19 cellular contexts compared by ENCODE assay signal in the genomic region with DNA sequence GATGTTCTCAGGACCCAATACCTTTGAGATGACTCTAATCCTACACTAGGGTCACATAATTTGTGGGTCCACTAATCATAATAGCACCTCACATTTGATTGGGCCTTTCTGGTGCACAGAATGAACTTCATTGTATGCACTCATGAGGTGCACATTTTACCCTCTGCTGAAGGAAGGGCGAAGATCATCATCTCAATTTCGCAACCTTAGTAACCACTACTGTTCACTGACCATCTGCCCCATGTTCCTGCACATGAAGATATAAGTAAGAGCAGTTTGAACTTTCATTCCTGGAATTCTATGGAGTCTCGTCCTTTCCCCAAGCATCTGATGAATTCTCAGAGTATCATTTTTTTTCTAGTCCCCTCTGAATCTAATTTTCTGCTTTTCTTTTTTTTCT. TPM values are rescaled to one million over a fixed set of nuclear protein-coding genes. Genes with fewer than 3 reads are reported as not detected.
DNase-seq lines count a peak whose midpoint lies in the region; ATAC-seq, FAIRE-seq and TF ChIP-seq lines count a peak whose summit lies in the region.
"Had no signal": no experiment of that assay in that cellular context is flagged by ENCODE, and none has a peak within 500 bp of the region (broad histone marks: within the 10 kb centered on the region; RNA-seq: fewer than 3 reads in every experiment).

No MANE protein-coding gene starts in this region.

- H3K36me3 Mint-ChIP-seq in HFFc6 (ENCODE audit: low read depth) (no peaks in the 10 kb centered on the region), MCF 10A (ENCODE audit: insufficient read depth, unreplicated experiment) (no peaks in the 10 kb centered on the region)
- no peaks in the 10 kb centered on the region for H3K36me3 Mint-ChIP-seq in activated T-helper 17 cell treated with anti-CD3 and anti-CD28 coated beads, Interleukin-2, amount 50 U/mL, for 72 hours (ENCODE audit: low read depth)
- H3K36me3 Mint-ChIP-seq: T-cell had no signal

- H3K4me3 Mint-ChIP-seq in HFFc6 (no peak overlapping the region), MCF 10A (ENCODE audit: unreplicated experiment) (no peak overlapping the region)
- no peak overlapping the region for H3K4me3 Mint-ChIP-seq in activated T-helper 17 cell treated with anti-CD3 and anti-CD28 coated beads, Interleukin-2, amount 50 U/mL, for 72 hours
- H3K4me3 Mint-ChIP-seq: B cell; CD4-positive, alpha-beta T cell; T-cell had no signal

- WGBS in GM12878 (ENCODE audit: insufficient coverage, insufficient replicate concordance, low lambda C conversion rate, missing lambda C conversion rate) = 3% methylated on average over 3 of the region's 3 CpGs
- WGBS in esophagus muscularis mucosa = 89% methylated on average over 3 of the region's 3 CpGs

- H3K79me2 ChIP-seq in GM12878 (ENCODE audit: control insufficient read depth, insufficient read depth, low read length) (no peaks in the 10 kb centered on the region), osteoblast (ENCODE audit: insufficient read depth, low read length) (no peaks in the 10 kb centered on the region)

- H4K20me1 ChIP-seq in GM12878 (ENCODE audit: control insufficient read depth, insufficient read depth) (no peaks in the 10 kb centered on the region), osteoblast (ENCODE audit: insufficient read depth, low read length) (no peaks in the 10 kb centered on the region)

- TF ChIP-seq CTCF in HFFc6 (IDR thresholded peaks at IDR 0.05) (no peak), GM12878 (IDR thresholded peaks at IDR 0.05 in 2 of 3, conservative IDR thresholded peaks at IDR 0.05 in 1 of 3; ENCODE audit: control insufficient read depth in 2 of 3, extremely low read depth in 1 of 3, insufficient read depth in 1 of 3, low read depth in 3 of 3, low read length in 3 of 3) (no peak), osteoblast (IDR thresholded peaks at IDR 0.05; ENCODE audit: extremely low read depth, low read depth, low read length) (no peak), GM20000 (IDR thresholded peaks at IDR 0.05; ENCODE audit: extremely low read depth, missing control alignments) (no peak), MCF 10A (IDR thresholded peaks at IDR 0.05; ENCODE audit: unreplicated experiment) (no peak), esophagus muscularis mucosa (IDR thresholded peaks at IDR 0.05) (no peak)

- no peaks in the 10 kb centered on the region; the same call in 1 of the 2 replicates for H3K27me3 Mint-ChIP-seq in HFFc6 (ENCODE audit: insufficient read depth)
- no peaks in the 10 kb centered on the region for H3K27me3 Mint-ChIP-seq in MCF 10A (ENCODE audit: insufficient read depth, unreplicated experiment)
- peaks cover 51% of the 10 kb centered on the region for H3K27me3 Mint-ChIP-seq in activated T-helper 17 cell treated with anti-CD3 and anti-CD28 coated beads, Interleukin-2, amount 50 U/mL, for 72 hours

- DNase-seq in EH (ENCODE audit: low read depth) = peak; percentile 75
- no peak for DNase-seq in HFFc6
- DNase-seq in GM12878 (ENCODE audit: low read depth, low spot score) = no peak
- DNase-seq in osteoblast (ENCODE audit: insufficient read length, low spot score, missing footprints) = peak; percentile 42
- no peak for DNase-seq in GM20000 (ENCODE audit: low spot score)
- DNase-seq in MCF 10A (ENCODE audit: unreplicated experiment) = no peak
- no peak for DNase-seq in esophagus muscularis mucosa (ENCODE audit: extremely low spot score)
- DNase-seq: CD4-positive, alpha-beta T cell; NCI-H1048; NCI-H2081 treated with DMSO at 0.1 percent for 48 hours; NCI-H510A; NCI-H82; PC-9; T-cell had no signal

- TF ChIP-seq POLR2A in GM12878 (IDR thresholded peaks at IDR 0.05; ENCODE audit: low read depth, low read length) (no peak), esophagus muscularis mucosa (IDR thresholded peaks at IDR 0.05; ENCODE audit: low read depth) (no peak)

- H3K27ac Mint-ChIP-seq in HFFc6 = peak overlapping the region; percentile 36; the same call in 1 of the 2 replicates
- no peak overlapping the region for H3K27ac Mint-ChIP-seq in MCF 10A (ENCODE audit: low read depth, unreplicated experiment)
- no peak overlapping the region for H3K27ac Mint-ChIP-seq in activated T-helper 17 cell treated with anti-CD3 and anti-CD28 coated beads, Interleukin-2, amount 50 U/mL, for 72 hours
- H3K27ac Mint-ChIP-seq: B cell; CD4-positive, alpha-beta T cell; T-cell had no signal

- BruUV-seq in GM12878 (replicated peaks; lab: Mats Ljungman, UMichigan) (no TSS peak), MCF 10A (replicated peaks; lab: Mats Ljungman, UMichigan) (no TSS peak)

- POLR2A ChIA-PET in GM12878 (lab: Charles Lee) = no interaction called here
- POLR2A ChIA-PET in MCF 10A (lab: Yijun Ruan, JAX) = no interaction called here

- CTCF ChIA-PET in GM12878 (lab: Yijun Ruan, JAX) (no interaction called here), MCF 10A (lab: Yijun Ruan, JAX) (interaction anchor here (0.6 kb wide), 1 partner anchor 94 kb away, joined by 7 read pairs; no protein-coding TSS in a partner anchor)

- no peaks in the 10 kb centered on the region for H3K4me1 ChIP-seq in GM12878 (ENCODE audit: control insufficient read depth, insufficient read depth, low read length)
- H3K4me1 ChIP-seq in osteoblast (ENCODE audit: insufficient read depth, low read length) = peaks cover 7% of the 10 kb centered on the region
- H3K4me1 ChIP-seq in esophagus muscularis mucosa = peaks cover 0 to 7% (median 3%) of the 10 kb centered on the region in 4 donors

- in situ Hi-C loops in GM12878 (cut with MboI) = no loop called here

- FAIRE-seq in GM12878 (lab: Jason Lieb, UNC) = peak; percentile 27
- FAIRE-seq: GM12891, GM18507, H54 had no signal

- H3K27me3 ChIP-seq in GM12878 (replicated peaks in 1 of 2; ENCODE audit: control insufficient read depth in 2 of 2, insufficient read depth in 2 of 2, low read length in 1 of 2) (no peaks in the 10 kb centered on the region), osteoblast (ENCODE audit: insufficient read depth, low read length) (peaks cover 3% of the 10 kb centered on the region), esophagus muscularis mucosa (no peaks in the 10 kb centered on the region)

- H3K9me3 Mint-ChIP-seq in HFFc6 (no peaks in the 10 kb centered on the region), MCF 10A (ENCODE audit: unreplicated experiment) (no peaks in the 10 kb centered on the region)
- H3K9me3 Mint-ChIP-seq in activated T-helper 17 cell treated with anti-CD3 and anti-CD28 coated beads, Interleukin-2, amount 50 U/mL, for 72 hours = peaks cover 6% of the 10 kb centered on the region

- SMC1A ChIA-PET in GM12878 (lab: Charles Lee; ENCODE audit: uncharacterized antibody, unreplicated experiment) = interaction anchor here (1.4 to 1.5 kb wide), 2 partner anchors 11 to 43 kb away, joined by 3 read pairs; no protein-coding TSS in a partner anchor

- no peak overlapping the region for H2AFZ ChIP-seq in GM12878 (ENCODE audit: control insufficient read depth, low read depth, low read length)
- H2AFZ ChIP-seq in osteoblast (ENCODE audit: low read length) = no peak overlapping the region
- H2AFZ ChIP-seq: PC-9 had no signal

- no peak for TF ChIP-seq EP300 in GM12878 (IDR thresholded peaks at IDR 0.05; ENCODE audit: borderline replicate concordance in 1 of 2, control insufficient read depth in 1 of 2, low read depth in 2 of 2, low read length in 2 of 2)
- no peak for TF ChIP-seq EP300 in esophagus muscularis mucosa (IDR thresholded peaks at IDR 0.05)

- RAD21 ChIA-PET in GM12878 (lab: Charles Lee; ENCODE audit: unreplicated experiment) = no interaction called here

- intact Hi-C loops in GM12878 (cut with micrococcal nuclease; ENCODE audit: unreplicated experiment) (no loop called here), MCF 10A (cut with micrococcal nuclease) (no loop called here), esophagus muscularis mucosa (cut with DNase I) (no loop called here)

- H3K4me1 Mint-ChIP-seq in HFFc6 (ENCODE audit: low read depth) (peaks cover 18% of the 10 kb centered on the region; the same call in 1 of the 2 replicates), MCF 10A (ENCODE audit: insufficient read depth, unreplicated experiment) (no peaks in the 10 kb centered on the region)
- H3K4me1 Mint-ChIP-seq in activated T-helper 17 cell treated with anti-CD3 and anti-CD28 coated beads, Interleukin-2, amount 50 U/mL, for 72 hours = no peaks in the 10 kb centered on the region
- H3K4me1 Mint-ChIP-seq: B cell, T-cell had no signal

- H3K4me3 ChIP-seq in GM12878 = no peak overlapping the region
- H3K4me3 ChIP-seq in osteoblast (ENCODE audit: insufficient read depth, low read length) = no peak overlapping the region
- no peak overlapping the region for H3K4me3 ChIP-seq in esophagus muscularis mucosa
- H3K4me3 ChIP-seq: PC-9 had no signal

- TF ChIP-seq RAD21 in GM12878 (IDR thresholded peaks at IDR 0.05; ENCODE audit: insufficient read depth, low read depth, low read length) = no peak

- H3K4me2 ChIP-seq in GM12878 (ENCODE audit: control insufficient read depth, insufficient read depth) = no peak overlapping the region
- H3K4me2 ChIP-seq in osteoblast (ENCODE audit: insufficient read depth, low read length) = no peak overlapping the region
- H3K4me2 ChIP-seq: PC-9 had no signal

- H3K36me3 ChIP-seq in GM12878 (ENCODE audit: control insufficient read depth in 2 of 2, insufficient read depth in 2 of 2, low read length in 1 of 2) (no peaks in the 10 kb centered on the region), osteoblast (ENCODE audit: insufficient read depth, low read length) (no peaks in the 10 kb centered on the region), esophagus muscularis mucosa (no peaks in the 10 kb centered on the region)

- ATAC-seq in GM12878 = no peak
- no peak for ATAC-seq in activated T-helper 17 cell treated with anti-CD3 and anti-CD28 coated beads, Interleukin-2, amount 50 U/mL, for 72 hours (replicated peaks)
- ATAC-seq: T-cell had no signal

- H3K9ac ChIP-seq in GM12878 (ENCODE audit: control insufficient read depth, insufficient read depth, low read length) = no peak overlapping the region

- H3K27ac ChIP-seq in GM12878 (ENCODE audit: control insufficient read depth, insufficient read depth) (no peak overlapping the region), osteoblast (ENCODE audit: low read depth, low read length) (no peak overlapping the region), esophagus muscularis mucosa (replicated peaks in 1 of 4) (no peak overlapping the region)
- H3K27ac ChIP-seq: PC-9 had no signal

- no peaks in the 10 kb centered on the region for H3K9me3 ChIP-seq in GM12878 (replicated peaks; ENCODE audit: control insufficient read depth, insufficient read depth, low read length)
- H3K9me3 ChIP-seq in osteoblast (ENCODE audit: low read depth, low read length) = no peaks in the 10 kb centered on the region
- H3K9me3 ChIP-seq in esophagus muscularis mucosa = no peaks in the 10 kb centered on the region

RNA-seq across cellular contexts. Expression of a gene that starts 21.2 kb away (rescaled TPM):
- total RNA-seq in HFFc6 (2021; fragmentation: NEBNext Ultra II Directional; extraction: Animal tissue kit (Norgen Biotek cat#: 25700)) = 1 to 10 TPM; 5.4 to 8.1 (median 7.4) TPM
- not detected in 2 replicates for total RNA-seq in GM12878 (2013; cell fraction: nucleolus; rRNA removed)
- total RNA-seq in GM12878 (2014; rRNA removed) (not detected in 2 replicates), GM12878 (2014; rRNA removed; fragmentation: Illumina TruSeq; extraction: Trizol) (not detected in 2 replicates), GM12878 (2021) (not detected in 2 replicates), osteoblast (107 and 121 TPM in 2 replicates), MCF 10A (2022) (11.0 and 11.4 TPM in 2 replicates), esophagus muscularis mucosa (100 to 1,000 TPM in 2 of 4 donors, 10 to 100 TPM in 2; 47.4 to 152 (median 86.5) TPM)
- not detected for polyA plus RNA-seq in GM12878 (2011; ENCODE audit: low read depth)
- polyA plus RNA-seq in GM12878 (2011; rRNA removed) (not detected in 2 replicates), GM12878 (2014; fragmentation: Illumina TruSeq; extraction: Trizol) (not detected in 2 replicates), GM12878 (2014; fragmentation: Nextera tagmentation; extraction: Ambion mirVana) (not detected), GM12878 (2014; rRNA removed) (not detected in 2 replicates), GM12878 (2016; fragmentation: Nextera tagmentation; extraction: Ambion mirVana) (not detected)
- polyA plus RNA-seq in GM12878 (2011; cell fraction: cytosol; rRNA removed) = not detected in 2 replicates
- not detected in 2 replicates for polyA plus RNA-seq in GM12878 (2011; cell fraction: nucleus; rRNA removed)
- not detected in 2 replicates for polyA plus RNA-seq in GM12878 (2012)
- not detected in 2 replicates for polyA minus RNA-seq in GM12878 (2011; rRNA and poly(A)+ RNA removed)
- polyA minus RNA-seq in GM12878 (2011; cell fraction: cytosol; rRNA and poly(A)+ RNA removed) = 1.1 and 1.7 TPM in 2 replicates
- polyA minus RNA-seq in GM12878 (2011; cell fraction: nucleus; rRNA and poly(A)+ RNA removed) = not detected in 2 replicates
- under 1 TPM in 1 of 2 donors, not detected in 1; 0.28 TPM for total RNA-seq in activated T-helper 17 cell treated with anti-CD3 and anti-CD28 coated beads, Interleukin-2, amount 50 U/mL, for 72 hours
- total RNA-seq: PC-9 had no signal

Comparison
In these comparisons a context has a peak if more than half of its experiments do, and no peak if none do; other contexts are left out.
1. DNase-seq: peak in EH (single experiment) and osteoblast (single experiment); none in HFFc6 (single experiment), GM12878 (single experiment), GM20000 (single experiment), MCF 10A (single experiment) and esophagus muscularis mucosa (single experiment).